Comparison of ENCODE assay signal across 9 cellular contexts in the genomic region with DNA sequence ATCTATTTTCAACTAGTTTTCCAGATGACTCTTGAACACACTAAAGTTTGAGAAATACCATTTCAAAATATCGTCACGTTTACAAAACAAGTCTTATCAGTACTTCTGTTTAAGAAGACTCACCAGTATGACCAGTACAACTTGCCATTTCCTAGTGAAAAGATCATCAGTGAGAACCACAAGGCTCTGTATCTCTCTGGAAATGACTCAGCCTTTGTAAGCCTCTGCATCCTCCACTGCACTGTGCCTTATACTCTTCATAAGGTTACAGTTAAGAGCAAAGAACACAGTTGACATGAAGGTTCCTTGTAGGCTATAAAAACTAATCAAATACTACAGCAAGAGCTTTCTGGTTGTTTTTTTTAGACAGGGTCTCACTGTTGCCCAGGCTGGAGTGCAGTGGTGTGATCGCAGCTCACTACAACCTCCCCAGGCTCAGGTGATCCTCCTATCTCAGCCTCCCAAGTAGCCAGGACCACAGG. TPM values are rescaled to one million over a fixed set of nuclear protein-coding genes. Genes with fewer than 3 reads are reported as not detected.
DNase-seq lines count a peak whose midpoint lies in the region; ATAC-seq and TF ChIP-seq lines count a peak whose summit lies in the region.
"Had no signal": no experiment of that assay in that cellular context is flagged by ENCODE, and none has a peak within 500 bp of the region (broad histone marks: within the 10 kb centered on the region; RNA-seq: fewer than 3 reads in every experiment).

No MANE protein-coding gene starts in this region.

- H3K4me3 ChIP-seq in GM06990 (replicated peaks; ENCODE audit: low read depth, low read length) (no peak overlapping the region), psoas muscle (no peak overlapping the region)

- TF ChIP-seq CTCF in GM06990 (IDR thresholded peaks at IDR 0.05; ENCODE audit: insufficient read depth, low read length, poor library complexity, severe bottlenecking) (no peak), type B pancreatic cell (conservative IDR thresholded peaks at IDR 0.05) (no peak), psoas muscle (IDR thresholded peaks at IDR 0.05) (no peak)

- DNase-seq in GM06990 (ENCODE audit: extremely low read depth, insufficient read length), result peak; percentile 78
- DNase-seq in type B pancreatic cell (ENCODE audit: extremely low spot score, unreplicated experiment), result no peak
- DNase-seq in activated gamma-delta T cell treated with Interleukin-2 at 50 U/mL for 16 hours, result no peak
- no peak for DNase-seq in NCI-H1092 treated with DMSO at 0.1 percent for 48 hours (lab: John Stamatoyannopoulos, UW)
- DNase-seq in psoas muscle, result no peak

- intact Hi-C loops in dendritic cell treated with granulocyte-macrophage colony-stimulating factor and Interleukin-4, amounts not matched to agents 40 ng/mL and 50 ng/mL, for 4 days (cut with micrococcal nuclease), result loop anchor here (2.0 kb wide), 1 partner anchor 15 kb away; a partner anchor contains a TSS
- intact Hi-C loops in psoas muscle (cut with DNase I), result no loop called here

- peaks cover under 1% of the 10 kb centered on the region for H3K4me1 ChIP-seq in psoas muscle

- H3K9me3 ChIP-seq in psoas muscle, result no peaks in the 10 kb centered on the region

- 92 to 93% (median 93%) methylated on average over 3 of the region's 3 CpGs for WGBS in psoas muscle, 3 donors

- peaks cover 2% of the 10 kb centered on the region for H3K36me3 ChIP-seq in GM06990 (ENCODE audit: control insufficient read depth, insufficient read depth, low read length)
- H3K36me3 ChIP-seq in psoas muscle (ENCODE audit: insufficient read depth in 1 of 2, low read depth in 1 of 2), result peaks cover under 1 to 35% of the 10 kb centered on the region in 2 donors

- ATAC-seq in GM21381 (IDR thresholded peaks at IDR 0.05; ENCODE audit: unreplicated experiment), result peak; percentile 91
- peak; percentile 84 for ATAC-seq in HG03558 (IDR thresholded peaks at IDR 0.05; ENCODE audit: extremely low read depth, unreplicated experiment)
- ATAC-seq in psoas muscle, result no peak

- peaks cover 65% of the 10 kb centered on the region for H3K36me3 Mint-ChIP-seq in dendritic cell treated with granulocyte-macrophage colony-stimulating factor and Interleukin-4, amounts not matched to agents 40 ng/mL and 50 ng/mL, for 4 days (ENCODE audit: low read depth)
- peaks cover 26% of the 10 kb centered on the region for H3K36me3 Mint-ChIP-seq in type B pancreatic cell

- no peak overlapping the region for H3K4me3 Mint-ChIP-seq in dendritic cell treated with granulocyte-macrophage colony-stimulating factor and Interleukin-4, amounts not matched to agents 40 ng/mL and 50 ng/mL, for 4 days
- no peak overlapping the region for H3K4me3 Mint-ChIP-seq in type B pancreatic cell

- no peaks in the 10 kb centered on the region for H3K9me3 Mint-ChIP-seq in dendritic cell treated with granulocyte-macrophage colony-stimulating factor and Interleukin-4, amounts not matched to agents 40 ng/mL and 50 ng/mL, for 4 days
- no peaks in the 10 kb centered on the region for H3K9me3 Mint-ChIP-seq in type B pancreatic cell

- peaks cover 30% of the 10 kb centered on the region for H3K4me1 Mint-ChIP-seq in dendritic cell treated with granulocyte-macrophage colony-stimulating factor and Interleukin-4, amounts not matched to agents 40 ng/mL and 50 ng/mL, for 4 days (ENCODE audit: low read depth)
- no peaks in the 10 kb centered on the region for H3K4me1 Mint-ChIP-seq in type B pancreatic cell (ENCODE audit: unreplicated experiment)

- no peaks in the 10 kb centered on the region for H3K27me3 ChIP-seq in GM06990 (replicated peaks; ENCODE audit: control insufficient read depth, insufficient read depth, low read length)
- no peaks in the 10 kb centered on the region for H3K27me3 ChIP-seq in psoas muscle (ENCODE audit: insufficient read depth in 3 of 3, low read length in 2 of 3)

- no peaks in the 10 kb centered on the region for H3K27me3 Mint-ChIP-seq in dendritic cell treated with granulocyte-macrophage colony-stimulating factor and Interleukin-4, amounts not matched to agents 40 ng/mL and 50 ng/mL, for 4 days
- no peaks in the 10 kb centered on the region for H3K27me3 Mint-ChIP-seq in type B pancreatic cell

- no peak overlapping the region for H3K27ac ChIP-seq in psoas muscle
- H3K27ac ChIP-seq: KMS-11 had no signal

- peak overlapping the region; percentile 86 for H3K27ac Mint-ChIP-seq in dendritic cell treated with granulocyte-macrophage colony-stimulating factor and Interleukin-4, amounts not matched to agents 40 ng/mL and 50 ng/mL, for 4 days
- no peak overlapping the region for H3K27ac Mint-ChIP-seq in type B pancreatic cell

RNA-seq across cellular contexts. Expression of a gene that starts 5.7 kb away (rescaled TPM):
- total RNA-seq in type B pancreatic cell (ENCODE audit: low replicate concordance), result 92.0 and 93.3 TPM in 2 replicates
- total RNA-seq in psoas muscle, result 100 to 1,000 TPM in 1 of 4 donors, 10 to 100 TPM in 3; 86.9 to 110 (median 91.5) TPM
- polyA plus RNA-seq in psoas muscle, result 10 to 100 TPM; 61.3 to 96.5 (median 72.1) TPM

RNA-seq across cellular contexts. Expression of a gene that starts 15.4 kb away (rescaled TPM):
- total RNA-seq in type B pancreatic cell (ENCODE audit: low replicate concordance), result 63.8 and 66.5 TPM in 2 replicates
- total RNA-seq in psoas muscle, result 10 to 100 TPM in 1 of 4 donors, 1 to 10 TPM in 3; 5.4 to 11.1 (median 7.9) TPM
- polyA plus RNA-seq in psoas muscle, result 10 to 100 TPM in 1 of 3 donors, 1 to 10 TPM in 2; 7.7 to 15.6 (median 9.4) TPM

RNA-seq across cellular contexts. Expression of a gene that starts 21.5 kb away (rescaled TPM):
- total RNA-seq in type B pancreatic cell (ENCODE audit: low replicate concordance) (2.6 and 3.3 TPM in 2 replicates), psoas muscle (not detected)
- under 1 TPM in 1 of 3 donors, not detected in 2; 0.03 TPM for polyA plus RNA-seq in psoas muscle

Comparison
In these comparisons a context has a peak if more than half of its experiments do, and no peak if none do; other contexts are left out.
1. ATAC-seq: peak in GM21381 (single experiment) and HG03558 (single experiment); none in psoas muscle (0 of 4).